Comparison of ENCODE assay signal across 9 cellular contexts in the genomic region with DNA sequence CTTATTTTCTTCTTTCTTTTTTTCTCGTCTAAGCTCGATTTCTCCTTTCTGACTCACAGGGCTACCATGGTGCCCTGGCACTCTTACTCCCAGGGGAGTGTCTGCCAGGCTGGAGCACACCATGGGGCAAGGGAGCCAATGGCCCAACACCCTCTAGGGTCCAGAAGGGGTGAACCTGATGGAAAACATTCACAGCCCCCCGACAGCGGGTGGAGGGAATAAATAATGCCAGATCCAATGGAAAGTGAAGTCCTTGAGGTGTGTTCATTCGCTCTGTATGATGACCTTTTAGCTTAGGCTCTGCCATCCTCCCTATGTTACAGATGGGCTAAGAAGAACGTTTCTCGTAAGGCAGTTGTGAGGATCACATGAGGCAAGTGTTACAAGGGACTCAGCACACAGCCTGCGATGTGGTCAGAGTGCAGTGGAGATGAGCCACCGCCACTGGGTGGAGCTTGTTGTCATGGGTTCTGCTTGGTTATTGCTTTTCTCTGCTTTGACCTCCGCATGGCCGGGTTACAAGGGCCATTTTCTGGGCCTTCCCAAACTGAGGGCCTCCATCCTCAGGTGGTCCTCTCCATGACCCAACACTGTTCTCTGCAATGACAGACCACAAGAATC. TPM values are rescaled to one million over a fixed set of nuclear protein-coding genes. Genes with fewer than 3 reads are reported as not detected.
DNase-seq lines count a peak whose midpoint lies in the region; ATAC-seq and TF ChIP-seq lines count a peak whose summit lies in the region.
"Had no signal": no experiment of that assay in that cellular context is flagged by ENCODE, and none has a peak within 500 bp of the region (broad histone marks: within the 10 kb centered on the region; RNA-seq: fewer than 3 reads in every experiment).

No MANE protein-coding gene starts in this region.

- no peak overlapping the region for H3K4me3 Mint-ChIP-seq in activated CD4-positive, alpha-beta memory T cell treated with anti-CD3 and anti-CD28 coated beads, Interleukin-2, amount 10 ng/mL, durations not matched to agents 7 days and 5 days

- POLR2A ChIA-PET in activated CD4-positive, alpha-beta memory T cell treated with anti-CD3 and anti-CD28 coated beads, Interleukin-2, amount 10 ng/mL, durations not matched to agents 7 days and 5 days (lab: Charles Lee) = interaction anchor here (0.8 to 1.7 kb wide), 3 partner anchors 13 to 191 kb away, joined by 3 to 5 read pairs (median 3); no protein-coding TSS in a partner anchor

- CTCF ChIA-PET in activated CD4-positive, alpha-beta memory T cell treated with anti-CD3 and anti-CD28 coated beads, Interleukin-2, amount 10 ng/mL, durations not matched to agents 7 days and 5 days (lab: Charles Lee) = interaction anchor here (1.1 to 3.0 kb wide), 8 partner anchors 8 to 290 kb away, joined by 3 to 22 read pairs (median 7); a partner anchor contains a TSS

- H3K9me3 ChIP-seq in lung (ENCODE audit: control insufficient read depth in 2 of 2, insufficient read depth in 1 of 2, low read length in 1 of 2) = peaks cover 0 to 2% of the 10 kb centered on the region in 2 donors

- no peaks in the 10 kb centered on the region for H3K27me3 ChIP-seq in lung (ENCODE audit: control insufficient read depth, insufficient read depth)

- no peaks in the 10 kb centered on the region for H3K36me3 ChIP-seq in lung (ENCODE audit: control insufficient read depth in 2 of 2, insufficient read depth in 2 of 2, low read length in 2 of 2)

- peaks cover 0 to 15% of the 10 kb centered on the region in 2 donors for H3K4me1 ChIP-seq in lung (ENCODE audit: control insufficient read depth in 2 of 2, insufficient read depth in 2 of 2, low read length in 2 of 2)

- H3K27me3 Mint-ChIP-seq in activated CD4-positive, alpha-beta memory T cell treated with anti-CD3 and anti-CD28 coated beads, Interleukin-2, amount 10 ng/mL, durations not matched to agents 7 days and 5 days = no peaks in the 10 kb centered on the region

- peaks cover 8% of the 10 kb centered on the region for H3K36me3 Mint-ChIP-seq in activated CD4-positive, alpha-beta memory T cell treated with anti-CD3 and anti-CD28 coated beads, Interleukin-2, amount 10 ng/mL, durations not matched to agents 7 days and 5 days (ENCODE audit: low read depth)

- DNase-seq in activated CD4-positive, alpha-beta memory T cell treated with anti-CD3 and anti-CD28 coated beads, Interleukin-2, amount 10 ng/mL, durations not matched to agents 7 days and 5 days = peak; percentile 71
- peak; percentile 45 for DNase-seq in lung (ENCODE audit: low spot score)
- DNase-seq in T-helper 9 cell = no peak
- no peak for DNase-seq in GF-D8 (lab: John Stamatoyannopoulos, UW)
- no peak for DNase-seq in globus pallidus (ENCODE audit: low spot score)

- 71 to 72% methylated on average over 11 of the region's 11 CpGs for WGBS in lung, 2 donors

- H3K9me3 Mint-ChIP-seq in activated CD4-positive, alpha-beta memory T cell treated with anti-CD3 and anti-CD28 coated beads, Interleukin-2, amount 10 ng/mL, durations not matched to agents 7 days and 5 days = no peaks in the 10 kb centered on the region

- TF ChIP-seq CTCF in lung (IDR thresholded peaks at IDR 0.05; ENCODE audit: control extremely low read depth, extremely low read depth) = no peak

- ATAC-seq in GM18499 (IDR thresholded peaks at IDR 0.05; ENCODE audit: insufficient read depth, unreplicated experiment) = peak; percentile 46
- ATAC-seq in GM21515 (IDR thresholded peaks at IDR 0.05; ENCODE audit: unreplicated experiment) = peak; percentile 54
- ATAC-seq in HG03558 (IDR thresholded peaks at IDR 0.05; ENCODE audit: extremely low read depth, unreplicated experiment) = peak; percentile 37
- peak; percentile 35 for ATAC-seq in lung (ENCODE audit: insufficient read depth, low FRiP score)

- H3K27ac Mint-ChIP-seq in activated CD4-positive, alpha-beta memory T cell treated with anti-CD3 and anti-CD28 coated beads, Interleukin-2, amount 10 ng/mL, durations not matched to agents 7 days and 5 days = no peak overlapping the region

- H3K4me3 ChIP-seq in lung = no peak overlapping the region

- peak overlapping the region in 1 of 2 donors; percentile 8 for H3K27ac ChIP-seq in lung (ENCODE audit: low read depth in 1 of 2, low read length in 1 of 2)

- peaks cover 22% of the 10 kb centered on the region for H3K4me1 Mint-ChIP-seq in activated CD4-positive, alpha-beta memory T cell treated with anti-CD3 and anti-CD28 coated beads, Interleukin-2, amount 10 ng/mL, durations not matched to agents 7 days and 5 days

RNA-seq across cellular contexts. Expression of a gene that starts 3.5 kb away (rescaled TPM):
- total RNA-seq in activated CD4-positive, alpha-beta memory T cell treated with anti-CD3 and anti-CD28 coated beads, Interleukin-2, amount 10 ng/mL, durations not matched to agents 7 days and 5 days = 100 to 1,000 TPM; 117 to 121 TPM
- 10 to 100 TPM in 1 of 2 donors, 1 to 10 TPM in 1; 8.5 to 10.5 TPM for total RNA-seq in lung
- 10 to 100 TPM in 1 of 2 donors, 1 to 10 TPM in 1; 3.6 to 13.3 TPM for polyA plus RNA-seq in lung

RNA-seq across cellular contexts. Expression of a gene that starts 21.0 kb away (rescaled TPM):
- not detected for total RNA-seq in activated CD4-positive, alpha-beta memory T cell treated with anti-CD3 and anti-CD28 coated beads, Interleukin-2, amount 10 ng/mL, durations not matched to agents 7 days and 5 days
- 100 to 1,000 TPM; 381 to 845 TPM for total RNA-seq in lung
- polyA plus RNA-seq in lung = 100 to 1,000 TPM; 131 to 216 TPM
- total RNA-seq: fibroblast of lung had no signal
- polyA plus RNA-seq: fibroblast of lung had no signal

RNA-seq across cellular contexts. Expression of a gene that starts 28.0 kb away (rescaled TPM):
- total RNA-seq in activated CD4-positive, alpha-beta memory T cell treated with anti-CD3 and anti-CD28 coated beads, Interleukin-2, amount 10 ng/mL, durations not matched to agents 7 days and 5 days = not detected
- not detected for total RNA-seq in lung
- 1 to 10 TPM in 1 of 2 donors, under 1 TPM in 1; 0.67 to 8.7 TPM for polyA plus RNA-seq in lung

RNA-seq across cellular contexts. Expression of a gene that starts 45.0 kb away (rescaled TPM):
- total RNA-seq in activated CD4-positive, alpha-beta memory T cell treated with anti-CD3 and anti-CD28 coated beads, Interleukin-2, amount 10 ng/mL, durations not matched to agents 7 days and 5 days = not detected
- total RNA-seq in lung = under 1 TPM in 1 of 2 donors, not detected in 1; 0.40 TPM
- under 1 TPM in 1 of 2 donors, not detected in 1; 0.18 TPM for polyA plus RNA-seq in lung
- total RNA-seq: fibroblast of lung had no signal
- polyA plus RNA-seq: fibroblast of lung had no signal

RNA-seq across cellular contexts. Expression of a gene that starts 59.8 kb away (rescaled TPM):
- not detected for total RNA-seq in activated CD4-positive, alpha-beta memory T cell treated with anti-CD3 and anti-CD28 coated beads, Interleukin-2, amount 10 ng/mL, durations not matched to agents 7 days and 5 days
- not detected for total RNA-seq in lung
- under 1 TPM; 0.11 to 0.12 TPM for polyA plus RNA-seq in lung
- total RNA-seq: fibroblast of lung had no signal
- polyA plus RNA-seq: fibroblast of lung had no signal

Comparison
In these comparisons a context has a peak if more than half of its experiments do, and no peak if none do; other contexts are left out.
1. DNase-seq: peak in activated CD4-positive, alpha-beta memory T cell treated with anti-CD3 and anti-CD28 coated beads, Interleukin-2, amount 10 ng/mL, durations not matched to agents 7 days and 5 days (single experiment) and lung (single experiment); none in T-helper 9 cell (single experiment), GF-D8 (single experiment) and globus pallidus (single experiment).
2. RNA of a gene that starts 3.5 kb away (total RNA-seq): 117 to 121 TPM in activated CD4-positive, alpha-beta memory T cell treated with anti-CD3 and anti-CD28 coated beads, Interleukin-2, amount 10 ng/mL, durations not matched to agents 7 days and 5 days; 8.5 to 10.5 TPM in lung; every median in the first group is over 10 times any median in the second.
3. RNA of a gene that starts 21.0 kb away (total RNA-seq): 381 to 845 TPM in lung; not detected in activated CD4-positive, alpha-beta memory T cell treated with anti-CD3 and anti-CD28 coated beads, Interleukin-2, amount 10 ng/mL, durations not matched to agents 7 days and 5 days; every median in the first group is over 100 times any median in the second.
4. Peak in every context shown above with its lines, with median percentiles within 50 percentile points of each other: ATAC-seq.